Comparison of ENCODE assay signal across 6 cellular contexts in the genomic region with DNA sequence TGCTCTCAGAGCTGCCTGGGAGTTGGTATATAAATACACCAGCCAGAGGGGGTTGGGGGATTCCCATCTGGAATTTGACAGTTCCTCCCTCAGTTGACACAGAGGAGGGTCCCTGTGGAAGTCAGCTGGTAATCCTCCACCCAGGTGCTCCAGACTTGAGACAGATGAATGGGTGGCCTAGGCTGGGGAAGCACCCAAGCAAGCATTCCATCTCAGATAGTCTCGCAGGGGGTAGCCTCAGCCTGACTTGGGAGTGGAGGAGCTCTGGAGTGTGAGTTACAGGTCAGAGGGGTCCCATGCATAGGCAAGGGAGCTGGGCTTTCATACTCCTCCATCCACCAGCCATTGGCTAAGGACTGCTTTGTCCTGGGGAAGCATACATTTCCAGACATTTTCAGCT.
"Had no signal": no experiment of that assay in that cellular context is flagged by ENCODE, and none has a peak within 500 bp of the region (broad histone marks: within the 10 kb centered on the region; RNA-seq: fewer than 3 reads in every experiment).

No MANE protein-coding gene starts in this region.

- H3K4me1 ChIP-seq: HAP-1 had no signal

- DNase-seq: HFFc6, IMR-90 had no signal

- H3K4me3 Mint-ChIP-seq: GM23338, HFFc6 had no signal

- H3K4me2 ChIP-seq: GM23338 had no signal

- H3K27ac Mint-ChIP-seq: GM23338, HFFc6 had no signal

- H3K9me3 ChIP-seq: HAP-1 had no signal

- H3K4me3 ChIP-seq: GM23338, HAP-1, K562 had no signal

- ATAC-seq: GM23338, HCT116, K562 had no signal

- H2AFZ ChIP-seq: GM23338 had no signal

- H3K9me3 Mint-ChIP-seq: GM23338, HFFc6 had no signal

- H3K36me3 ChIP-seq: HAP-1 had no signal
